In the genomic region with DNA sequence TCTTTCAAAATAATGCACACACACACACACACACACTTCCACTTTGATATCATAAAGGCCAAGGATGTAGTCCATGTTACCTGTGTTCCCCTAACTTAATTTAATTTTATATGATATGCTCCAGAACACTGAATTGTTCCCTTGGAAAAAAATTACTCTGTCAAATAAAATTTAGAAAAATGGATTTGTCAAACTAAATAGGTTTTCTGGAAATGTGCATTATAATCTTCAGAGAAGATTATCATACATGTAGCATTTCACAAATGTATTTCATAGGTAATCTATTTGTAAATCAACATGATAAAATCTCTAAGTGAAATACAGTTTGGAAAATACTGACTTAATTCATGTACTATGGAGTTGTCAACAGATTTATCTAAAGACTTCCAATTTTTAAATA, we compare ENCODE assay signal across 38 cellular contexts.
"Had no signal": no experiment of that assay in that cellular context is flagged by ENCODE, and none has a peak within 500 bp of the region (broad histone marks: within the 10 kb centered on the region; RNA-seq: fewer than 3 reads in every experiment).

No MANE protein-coding gene starts in this region.

- H3K27ac ChIP-seq: ascending aorta, cardiac muscle cell, VCaP had no signal

- H3K9me3 Mint-ChIP-seq: activated CD4-positive, alpha-beta memory T cell treated with anti-CD3 and anti-CD28 coated beads for 36 hours; activated CD4-positive, alpha-beta T cell treated with anti-CD3 and anti-CD28 coated beads, Interleukin-2, amount 10 ng/mL, durations not matched to agents 24 days and 14 days; activated CD8-positive, alpha-beta T cell treated with anti-CD3 and anti-CD28 coated beads for 36 hours; activated naive CD4-positive, alpha-beta T cell treated with anti-CD3 and anti-CD28 coated beads, Interleukin-2, amount 10 ng/mL, durations not matched to agents 7 days and 5 days; activated naive CD4-positive, alpha-beta T cell treated with anti-CD3 and anti-CD28 coated beads, Interleukin-2, amount 50 U/mL, for 24 hours; activated naive CD8-positive, alpha-beta T cell treated with anti-CD3 and anti-CD28 coated beads, Interleukin-2, amount 50 U/mL, for 24 hours; activated T-helper 1 cell treated with anti-CD3 and anti-CD28 coated beads, Interleukin-12 subunit alpha, Interleukin-12 subunit beta, Interleukin-2, Interleukin-4 antibody, amounts not matched to agents 30 ng/mL and 10 ng/mL and 1 ng/mL, durations not matched to agents 14 hours and 24 hours and 36 hours; brain; T-helper 2 cell treated with Interferon-gamma antibody and Interleukin-4, amounts not matched to agents 5 μg/mL and 100 μg/mL, for 36 hours had no signal

- H3K27me3 ChIP-seq: ascending aorta, cardiac muscle cell had no signal

- H3K9me3 ChIP-seq: ascending aorta had no signal

- H3K4me1 Mint-ChIP-seq: activated B cell treated with CpG ODN at 0.5 μM for 24 hours; activated CD4-positive, alpha-beta T cell treated with anti-CD3 and anti-CD28 coated beads, Interleukin-2, amount 10 ng/mL, durations not matched to agents 24 days and 14 days; activated naive CD4-positive, alpha-beta T cell treated with anti-CD3 and anti-CD28 coated beads, Interleukin-2, amount 10 ng/mL, durations not matched to agents 7 days and 5 days; activated naive CD4-positive, alpha-beta T cell treated with anti-CD3 and anti-CD28 coated beads, Interleukin-2, amount 50 U/mL, for 24 hours; activated naive CD8-positive, alpha-beta T cell treated with anti-CD3 and anti-CD28 coated beads, Interleukin-2, amount 10 ng/mL, durations not matched to agents 7 days and 5 days; activated naive CD8-positive, alpha-beta T cell treated with anti-CD3 and anti-CD28 coated beads, Interleukin-2, amount 50 U/mL, for 24 hours; activated T-helper 17 cell treated with anti-CD3 and anti-CD28 coated beads, Interleukin-2, amount 50 U/mL, for 72 hours; brain; central memory CD8-positive, alpha-beta T cell had no signal

- H3K36me3 Mint-ChIP-seq: activated CD4-positive, alpha-beta memory T cell treated with anti-CD3 and anti-CD28 coated beads for 36 hours; activated naive CD4-positive, alpha-beta T cell treated with anti-CD3 and anti-CD28 coated beads, Interleukin-2, amount 10 ng/mL, durations not matched to agents 7 days and 5 days; activated naive CD4-positive, alpha-beta T cell treated with anti-CD3 and anti-CD28 coated beads, Interleukin-2, amount 50 U/mL, for 24 hours; activated naive CD8-positive, alpha-beta T cell; activated naive CD8-positive, alpha-beta T cell treated with anti-CD3 and anti-CD28 coated beads, Interleukin-2, amount 10 ng/mL, durations not matched to agents 7 days and 5 days; brain had no signal

- H3K4me3 ChIP-seq: ascending aorta, cardiac muscle cell had no signal

- H3K36me3 ChIP-seq: ascending aorta, cardiac muscle cell had no signal

- H3K27me3 Mint-ChIP-seq: activated B cell treated with CpG ODN at 0.5 μM for 24 hours; activated CD4-positive, alpha-beta memory T cell treated with anti-CD3 and anti-CD28 coated beads for 36 hours; activated CD4-positive, alpha-beta T cell treated with anti-CD3 and anti-CD28 coated beads, Interleukin-2, amount 10 ng/mL, durations not matched to agents 24 days and 14 days; activated CD8-positive, alpha-beta T cell treated with anti-CD3 and anti-CD28 coated beads for 36 hours; activated naive CD4-positive, alpha-beta T cell treated with anti-CD3 and anti-CD28 coated beads, Interleukin-2, amount 10 ng/mL, durations not matched to agents 7 days and 5 days; activated naive CD4-positive, alpha-beta T cell treated with anti-CD3 and anti-CD28 coated beads, Interleukin-2, amount 50 U/mL, for 24 hours; activated naive CD8-positive, alpha-beta T cell; activated naive CD8-positive, alpha-beta T cell treated with anti-CD3 and anti-CD28 coated beads, Interleukin-2, amount 10 ng/mL, durations not matched to agents 7 days and 5 days; activated naive CD8-positive, alpha-beta T cell treated with anti-CD3 and anti-CD28 coated beads, Interleukin-2, amount 50 U/mL, for 24 hours; activated T-helper 17 cell treated with anti-CD3 and anti-CD28 coated beads, Interleukin-2, amount 50 U/mL, for 72 hours; central memory CD8-positive, alpha-beta T cell had no signal

- H3K4me3 Mint-ChIP-seq: activated B cell treated with CpG ODN at 0.5 μM for 24 hours; activated CD4-positive, alpha-beta memory T cell treated with anti-CD3 and anti-CD28 coated beads for 36 hours; activated CD4-positive, alpha-beta T cell treated with anti-CD3 and anti-CD28 coated beads, Interleukin-2, amount 10 ng/mL, durations not matched to agents 24 days and 14 days; activated CD8-positive, alpha-beta T cell treated with anti-CD3 and anti-CD28 coated beads for 36 hours; activated naive CD4-positive, alpha-beta T cell treated with anti-CD3 and anti-CD28 coated beads, Interleukin-2, amount 10 ng/mL, durations not matched to agents 7 days and 5 days; activated naive CD4-positive, alpha-beta T cell treated with anti-CD3 and anti-CD28 coated beads, Interleukin-2, amount 50 U/mL, for 24 hours; activated naive CD8-positive, alpha-beta T cell; activated naive CD8-positive, alpha-beta T cell treated with anti-CD3 and anti-CD28 coated beads, Interleukin-2, amount 10 ng/mL, durations not matched to agents 7 days and 5 days; activated naive CD8-positive, alpha-beta T cell treated with anti-CD3 and anti-CD28 coated beads, Interleukin-2, amount 50 U/mL, for 24 hours; activated T-cell treated with anti-CD3 and anti-CD28 coated beads, Interleukin-2, amount 50 U/mL, for 4 hours; activated T-cell treated with anti-CD3 and anti-CD28 coated beads, Interleukin-2, amount 50 U/mL, for 72 hours; activated T-helper 1 cell treated with anti-CD3 and anti-CD28 coated beads, Interleukin-12 subunit alpha, Interleukin-12 subunit beta, Interleukin-2, Interleukin-4 antibody, amounts not matched to agents 30 ng/mL and 10 ng/mL and 1 ng/mL, durations not matched to agents 14 hours and 24 hours and 36 hours; activated T-helper 17 cell treated with anti-CD3 and anti-CD28 coated beads, Interleukin-2, amount 50 U/mL, for 72 hours; brain; central memory CD8-positive, alpha-beta T cell; T-helper 1 cell treated with Interleukin-12 subunit alpha and Interleukin-12 subunit beta and Interleukin-4 antibody, amounts not matched to agents 30 μg/mL and 1 μg/mL, for 36 hours; T-helper 2 cell treated with Interferon-gamma antibody and Interleukin-4, amounts not matched to agents 5 μg/mL and 100 μg/mL, for 36 hours had no signal

- DNase-seq: activated B cell treated with CpG ODN at 0.5 μM for 24 hours; activated CD4-positive, alpha-beta memory T cell treated with anti-CD3 and anti-CD28 coated beads for 36 hours; activated CD4-positive, alpha-beta T cell treated with anti-CD3 and anti-CD28 coated beads for 4 hours; activated CD4-positive, alpha-beta T cell treated with anti-CD3 and anti-CD28 coated beads, Interleukin-2, amount 10 ng/mL, durations not matched to agents 24 days and 14 days; activated CD4-positive, alpha-beta T cell treated with anti-CD3 and anti-CD28 coated beads, Interleukin-2, amount 50 U/mL, for 1 hour; activated CD4-positive, alpha-beta T cell treated with anti-CD3 and anti-CD28 coated beads, Interleukin-2, amount 50 U/mL, for 4 hours; activated CD4-positive, CD25-positive, alpha-beta regulatory T cell treated with anti-CD3 and anti-CD28 coated beads, Interleukin-2, amount 50 U/mL, for 72 hours; activated CD8-positive, alpha-beta memory T cell treated with anti-CD3 and anti-CD28 coated beads, Interleukin-2, amount 50 U/mL, for 4 hours; activated CD8-positive, alpha-beta T cell treated with anti-CD3 and anti-CD28 coated beads for 36 hours; activated effector memory CD4-positive, alpha-beta T cell treated with Interleukin-2 at 50 U/mL for 16 hours; activated gamma-delta T cell; activated naive CD4-positive, alpha-beta T cell treated with anti-CD3 and anti-CD28 coated beads, Interleukin-2, amount 10 ng/mL, durations not matched to agents 7 days and 5 days; activated naive CD4-positive, alpha-beta T cell treated with Interleukin-2 at 50 U/mL for 16 hours; activated naive CD8-positive, alpha-beta T cell treated with anti-CD3 and anti-CD28 coated beads, Interleukin-2, amount 10 ng/mL, durations not matched to agents 7 days and 5 days; activated naive CD8-positive, alpha-beta T cell treated with anti-CD3 and anti-CD28 coated beads, Interleukin-2, amount 50 U/mL, for 24 hours; activated T-cell treated with anti-CD3 and anti-CD28 coated beads for 4 hours; activated T-cell treated with anti-CD3 and anti-CD28 coated beads, Interleukin-2, amount 50 U/mL, for 1 hour; activated T-cell treated with anti-CD3 and anti-CD28 coated beads, Interleukin-2, amount 50 U/mL, for 4 hours; activated T-cell treated with anti-CD3 and anti-CD28 coated beads, Interleukin-2, amount 50 U/mL, for 72 hours; amygdala; anterior cingulate cortex; caudate nucleus; cerebellar nuclear complex; T-helper 2 cell; T-helper 9 cell had no signal

- ATAC-seq: activated CD8-positive, alpha-beta T cell treated with anti-CD3 and anti-CD28 coated beads for 36 hours; activated naive CD8-positive, alpha-beta T cell treated with anti-CD3 and anti-CD28 coated beads, Interleukin-2, amount 50 U/mL, for 24 hours; activated T-cell treated with anti-CD3 and anti-CD28 coated beads, Interleukin-2, amount 50 U/mL, for 4 hours; activated T-cell treated with anti-CD3 and anti-CD28 coated beads, Interleukin-2, amount 50 U/mL, for 72 hours; activated T-helper 17 cell treated with anti-CD3 and anti-CD28 coated beads, Interleukin-2, amount 50 U/mL, for 72 hours had no signal

- FAIRE-seq: bronchial epithelial cell, TTC549 had no signal

- H3K27ac Mint-ChIP-seq: activated B cell treated with CpG ODN at 0.5 μM for 24 hours; activated CD4-positive, alpha-beta memory T cell treated with anti-CD3 and anti-CD28 coated beads for 36 hours; activated CD4-positive, alpha-beta T cell treated with anti-CD3 and anti-CD28 coated beads, Interleukin-2, amount 10 ng/mL, durations not matched to agents 24 days and 14 days; activated CD8-positive, alpha-beta T cell treated with anti-CD3 and anti-CD28 coated beads for 36 hours; activated naive CD4-positive, alpha-beta T cell treated with anti-CD3 and anti-CD28 coated beads, Interleukin-2, amount 10 ng/mL, durations not matched to agents 7 days and 5 days; activated naive CD4-positive, alpha-beta T cell treated with anti-CD3 and anti-CD28 coated beads, Interleukin-2, amount 50 U/mL, for 24 hours; activated naive CD8-positive, alpha-beta T cell; activated naive CD8-positive, alpha-beta T cell treated with anti-CD3 and anti-CD28 coated beads, Interleukin-2, amount 10 ng/mL, durations not matched to agents 7 days and 5 days; activated naive CD8-positive, alpha-beta T cell treated with anti-CD3 and anti-CD28 coated beads, Interleukin-2, amount 50 U/mL, for 24 hours; activated T-cell treated with anti-CD3 and anti-CD28 coated beads, Interleukin-2, amount 50 U/mL, for 72 hours; activated T-helper 1 cell treated with anti-CD3 and anti-CD28 coated beads, Interleukin-12 subunit alpha, Interleukin-12 subunit beta, Interleukin-2, Interleukin-4 antibody, amounts not matched to agents 30 ng/mL and 10 ng/mL and 1 ng/mL, durations not matched to agents 14 hours and 24 hours and 36 hours; activated T-helper 17 cell treated with anti-CD3 and anti-CD28 coated beads, Interleukin-2, amount 50 U/mL, for 72 hours; brain; T-helper 1 cell treated with Interleukin-12 subunit alpha and Interleukin-12 subunit beta and Interleukin-4 antibody, amounts not matched to agents 30 μg/mL and 1 μg/mL, for 36 hours; T-helper 2 cell treated with Interferon-gamma antibody and Interleukin-4, amounts not matched to agents 5 μg/mL and 100 μg/mL, for 36 hours had no signal

- H3K4me1 ChIP-seq: ascending aorta had no signal
